Comparison of ENCODE assay signal across 8 cellular contexts in the genomic region with DNA sequence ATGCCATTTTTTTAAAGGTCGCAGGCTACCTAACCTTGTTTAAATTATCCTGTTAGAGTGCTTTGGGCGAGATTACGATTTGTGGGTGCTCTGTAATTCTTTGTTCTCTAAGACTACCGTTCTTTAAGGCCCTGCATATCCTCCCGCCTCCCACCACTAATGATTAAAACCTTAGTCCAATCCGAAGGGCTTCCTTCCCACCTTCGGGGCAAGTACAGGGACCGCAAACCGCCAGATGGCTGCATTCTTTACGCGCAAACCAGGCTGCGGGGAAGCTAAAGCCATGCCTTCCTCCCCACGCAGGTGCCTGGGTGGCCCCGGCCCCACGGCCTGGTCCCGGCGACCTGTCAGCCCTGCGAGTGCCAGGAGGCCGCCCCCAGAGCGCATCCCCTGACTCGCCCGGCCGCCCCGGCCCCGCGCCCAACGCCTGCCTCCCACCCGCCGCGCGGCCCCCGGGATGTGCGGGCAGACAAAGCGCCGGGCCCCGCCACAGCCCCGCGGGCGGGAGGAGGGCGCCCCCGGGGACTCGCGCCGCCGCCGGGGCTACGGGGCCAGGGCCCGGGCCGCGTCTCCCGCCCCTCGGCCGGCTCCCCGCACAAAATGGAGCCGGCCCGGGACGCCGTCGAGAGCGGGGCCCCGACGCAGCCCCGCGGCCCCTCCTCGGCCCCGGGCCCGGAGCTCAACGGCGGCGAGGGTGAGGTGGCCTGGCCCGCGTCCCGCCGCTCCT. TPM values are rescaled to one million over a fixed set of nuclear protein-coding genes. Genes with fewer than 3 reads are reported as not detected.
DNase-seq lines count a peak whose midpoint lies in the region; ATAC-seq and TF ChIP-seq lines count a peak whose summit lies in the region.

No MANE protein-coding gene starts in this region.

- intact Hi-C loops in CD8-positive, alpha-beta T cell (cut with DNase I, micrococcal nuclease), result loop anchor here (1.0 to 5.0 kb wide), 6 partner anchors 150 to 1195 kb away; partner anchors contain the start of genes EID3 (in 2 of the 2), TDG (in 2 of the 2), C12orf75 (in 1 of the 2) and HSP90B1 (in 1 of the 2)
- intact Hi-C loops in heart left ventricle (cut with DNase I) (no loop called here), posterior cingulate gyrus (cut with DNase I) (loop anchor here (5.0 to 10.0 kb wide), 2 partner anchors 150 to 173 kb away; partner anchors contain the start of gene TDG), uterus (cut with DNase I; ENCODE audit: low total_unique reads) (no loop called here)

- H3K27ac Mint-ChIP-seq in CD8-positive, alpha-beta T cell, result peak overlapping the region; percentile 87

- H3K4me3 ChIP-seq in CD8-positive, alpha-beta T cell (ENCODE audit: low read depth, low read length), result peak overlapping the region; percentile 63
- H3K4me3 ChIP-seq in SU-DHL-6 (ENCODE audit: insufficient read depth, low read length, poor library complexity, severe bottlenecking), result peak overlapping the region; percentile 69
- peak overlapping the region; percentile 90 for H3K4me3 ChIP-seq in adipocyte (ENCODE audit: low read length)
- H3K4me3 ChIP-seq in heart left ventricle, result peak overlapping the region; percentile 53 to 96 (median 81)
- peak overlapping the region; percentile 66 to 78 for H3K4me3 ChIP-seq in uterus

- H3K36me3 ChIP-seq in CD8-positive, alpha-beta T cell (ENCODE audit: insufficient read depth, low read length), result peaks cover 9% of the 10 kb centered on the region
- H3K36me3 ChIP-seq in SU-DHL-6 (ENCODE audit: low read length) (no peaks in the 10 kb centered on the region), adipocyte (ENCODE audit: control insufficient read depth, insufficient read depth, low read length, severe bottlenecking) (peaks cover 17% of the 10 kb centered on the region), heart left ventricle (peaks cover 0 to 28% (median 18%) of the 10 kb centered on the region in 9 donors), uterus (no peaks in the 10 kb centered on the region)

- ATAC-seq in CD8-positive, alpha-beta T cell, result no peak
- ATAC-seq in GM19452 (IDR thresholded peaks at IDR 0.05; ENCODE audit: unreplicated experiment) (peak; percentile 32), HG03565 (IDR thresholded peaks at IDR 0.05; ENCODE audit: unreplicated experiment) (peak; percentile 10), heart left ventricle (peak in 2 of 4 donors; percentile 3 to 4)

- peak overlapping the region; percentile 92 for H3K4me3 Mint-ChIP-seq in CD8-positive, alpha-beta T cell

- H3K27me3 ChIP-seq in CD8-positive, alpha-beta T cell (ENCODE audit: insufficient read depth, low read length), result no peaks in the 10 kb centered on the region
- H3K27me3 ChIP-seq in SU-DHL-6 (ENCODE audit: low read length), result no peaks in the 10 kb centered on the region
- H3K27me3 ChIP-seq in adipocyte (replicated peaks; ENCODE audit: control insufficient read depth, insufficient read depth, low read length), result no peaks in the 10 kb centered on the region
- no peaks in the 10 kb centered on the region for H3K27me3 ChIP-seq in heart left ventricle
- H3K27me3 ChIP-seq in uterus, result no peaks in the 10 kb centered on the region

- 0 to 2% (median 1%) methylated on average over 18 to 74 of the region's 74 CpGs for WGBS in heart left ventricle, 4 donors

- no peaks in the 10 kb centered on the region for H3K9me3 ChIP-seq in CD8-positive, alpha-beta T cell (ENCODE audit: low read length)
- no peaks in the 10 kb centered on the region for H3K9me3 ChIP-seq in SU-DHL-6 (ENCODE audit: insufficient read depth, low read length)
- no peaks in the 10 kb centered on the region for H3K9me3 ChIP-seq in adipocyte (ENCODE audit: control insufficient read depth, low read length)
- no peaks in the 10 kb centered on the region for H3K9me3 ChIP-seq in heart left ventricle
- H3K9me3 ChIP-seq in uterus, result no peaks in the 10 kb centered on the region

- peaks cover 36% of the 10 kb centered on the region for H3K4me1 ChIP-seq in CD8-positive, alpha-beta T cell (ENCODE audit: insufficient read depth, low read length)
- peaks cover 38% of the 10 kb centered on the region for H3K4me1 ChIP-seq in adipocyte (ENCODE audit: control insufficient read depth, insufficient read depth, low read length)
- H3K4me1 ChIP-seq in heart left ventricle, result peaks cover 0 to 55% (median 35%) of the 10 kb centered on the region in 12 donors
- H3K4me1 ChIP-seq in uterus, result peaks cover 0 to 7% of the 10 kb centered on the region in 2 donors

- no peaks in the 10 kb centered on the region for H3K9me3 Mint-ChIP-seq in CD8-positive, alpha-beta T cell

- H3F3A ChIP-seq in SU-DHL-6 (ENCODE audit: insufficient read depth), result no peaks in the 10 kb centered on the region

- H3K9me2 ChIP-seq in SU-DHL-6 (replicated peaks; ENCODE audit: insufficient read depth, low read length), result no peaks in the 10 kb centered on the region

- peaks cover 30% of the 10 kb centered on the region for H3K79me2 ChIP-seq in SU-DHL-6 (ENCODE audit: insufficient read depth, low read length)

- TF ChIP-seq POLR2A in heart left ventricle (IDR thresholded peaks at IDR 0.05) (no peak), uterus (IDR thresholded peaks at IDR 0.05) (no peak)

- POLR2A ChIA-PET in CD8-positive, alpha-beta T cell (lab: Charles Lee), result interaction anchor here (1.0 to 2.1 kb wide), 12 partner anchors 9 to 971 kb away, joined by 3 to 16 read pairs (median 4); partner anchors contain the start of genes HCFC2, HSP90B1, NT5DC3 and TDG

- CTCF ChIA-PET in CD8-positive, alpha-beta T cell (lab: Charles Lee), result interaction anchor here (1.0 to 2.1 kb wide), 3 partner anchors 9 to 29 kb away, joined by 3 to 6 read pairs (median 6); no protein-coding TSS in a partner anchor

- DNase-seq in CD8-positive, alpha-beta T cell, result peak; percentile 5 to 65 (median 34)
- DNase-seq in adipocyte (ENCODE audit: low read depth) (peak; percentile 65), heart left ventricle (peak; percentile 36 to 78 (median 42)), posterior cingulate gyrus (peak; percentile 12 to 87 (median 34)), uterus (peak; percentile 35 to 51)

- peak overlapping the region; percentile 83 for H3K9ac ChIP-seq in SU-DHL-6 (ENCODE audit: low read length)
- H3K9ac ChIP-seq in adipocyte (ENCODE audit: low read length), result peak overlapping the region; percentile 90

- no peaks in the 10 kb centered on the region for H4K20me1 ChIP-seq in SU-DHL-6 (ENCODE audit: low read depth, low read length)

- peak overlapping the region; percentile 78 for H2AFZ ChIP-seq in SU-DHL-6 (ENCODE audit: low read depth, low read length, severe bottlenecking)

- peaks cover 11% of the 10 kb centered on the region for H3K36me3 Mint-ChIP-seq in CD8-positive, alpha-beta T cell

- peak overlapping the region; percentile 73 for H3K4me2 ChIP-seq in SU-DHL-6 (ENCODE audit: low read depth, low read length, poor library complexity, severe bottlenecking)

- H3K27me3 Mint-ChIP-seq in CD8-positive, alpha-beta T cell (ENCODE audit: low read depth), result no peaks in the 10 kb centered on the region

- peaks cover 21% of the 10 kb centered on the region for H3K4me1 Mint-ChIP-seq in CD8-positive, alpha-beta T cell (ENCODE audit: low read depth)

- no peak for TF ChIP-seq CTCF in CD8-positive, alpha-beta T cell (IDR thresholded peaks at IDR 0.05)
- TF ChIP-seq CTCF in SU-DHL-6 (IDR thresholded peaks at IDR 0.05; ENCODE audit: insufficient read depth, low read length, poor library complexity, severe bottlenecking), result no peak
- TF ChIP-seq CTCF in heart left ventricle (IDR thresholded peaks at IDR 0.05), result no peak
- no peak for TF ChIP-seq CTCF in uterus (IDR thresholded peaks at IDR 0.05)

- peak overlapping the region; percentile 57 for H3K27ac ChIP-seq in CD8-positive, alpha-beta T cell (ENCODE audit: low read depth, low read length)
- H3K27ac ChIP-seq in SU-DHL-6 (ENCODE audit: low read depth, low read length) (peak overlapping the region; percentile 55), heart left ventricle (peak overlapping the region; percentile 82 to 93 (median 88)), uterus (peak overlapping the region; percentile 89 to 97)

RNA-seq across cellular contexts. Expression of gene NFYB, which starts 0.7 kb away (rescaled TPM):
- 10 to 100 TPM in 1 of 2 experiments, 1 to 10 TPM in 1; 9.1 to 11.2 TPM for total RNA-seq in CD8-positive, alpha-beta T cell
- total RNA-seq in heart left ventricle (10 to 100 TPM; 20.3 to 58.7 (median 23.8) TPM), uterus (10 to 100 TPM; 40.9 to 63.0 (median 44.9) TPM)
- 10 to 100 TPM; 21.6 to 31.3 TPM for polyA plus RNA-seq in heart left ventricle

Comparison
In these comparisons a context has a peak if more than half of its experiments do, and no peak if none do; other contexts are left out.
1. intact Hi-C loops: an anchor here in CD8-positive, alpha-beta T cell (1.0 to 5.0 kb wide) and posterior cingulate gyrus (5.0 to 10.0 kb wide); none called in heart left ventricle and uterus.